8 cellular contexts compared by ENCODE assay signal in genomic region chr4:102826105-102826889, GRCh38. TPM values are rescaled to one million over a fixed set of nuclear protein-coding genes. Genes with fewer than 3 reads are reported as not detected.
DNase-seq lines count a peak whose midpoint lies in the region; ATAC-seq and TF ChIP-seq lines count a peak whose summit lies in the region.

No MANE protein-coding gene starts in this region.

- ATAC-seq in left cardiac atrium (no peak), HG02885 (IDR thresholded peaks at IDR 0.05; ENCODE audit: poor library complexity, unreplicated experiment) (no peak)

- H3K9me3 ChIP-seq in left ventricle myocardium inferior (replicated peaks) = no peaks in the 10 kb centered on the region
- H3K9me3 ChIP-seq in mesenchymal stem cell (ENCODE audit: control insufficient read depth, low read length) = no peaks in the 10 kb centered on the region

- H3K14ac ChIP-seq in mesenchymal stem cell (ENCODE audit: low read length in 2 of 2) = peak overlapping the region; percentile 51 to 97

- peaks cover 73% of the 10 kb centered on the region for H3K4me1 ChIP-seq in left ventricle myocardium inferior
- peaks cover 5% of the 10 kb centered on the region for H3K4me1 ChIP-seq in mesenchymal stem cell (ENCODE audit: control insufficient read depth, insufficient read depth, low read depth, low read length)

- H3K4ac ChIP-seq in mesenchymal stem cell (ENCODE audit: low read depth in 1 of 2, low read length in 2 of 2) = peak overlapping the region; percentile 19 to 72

- H2BK15ac ChIP-seq in mesenchymal stem cell (ENCODE audit: low read depth, poor library complexity, severe bottlenecking) = no peak overlapping the region

- no peak for TF ChIP-seq CTCF in left ventricle myocardium inferior (IDR thresholded peaks at IDR 0.05; ENCODE audit: borderline replicate concordance)
- TF ChIP-seq CTCF in astrocyte of the spinal cord (IDR thresholded peaks at IDR 0.05; ENCODE audit: low read depth, low read length) = no peak

- in situ Hi-C loops in astrocyte of the spinal cord (cut with HindIII; ENCODE audit: low sequenced_read_pairs) = no loop called here

- peak overlapping the region; percentile 99 for H3K9ac ChIP-seq in mesenchymal stem cell (ENCODE audit: low read length)

- peak overlapping the region; percentile 59 for H4K8ac ChIP-seq in mesenchymal stem cell (ENCODE audit: low read length)

- no peak overlapping the region for H2AFZ ChIP-seq in mesenchymal stem cell (ENCODE audit: low read depth, low read length)

- intact Hi-C loops in left ventricle myocardium inferior (cut with micrococcal nuclease) = no loop called here
- intact Hi-C loops in left cardiac atrium (cut with DNase I) = loop anchor here in 1 of 2 donors (2.0 kb wide), 1 partner anchor 43 kb away; the partner anchor contains the start of gene CISD2

- peak overlapping the region; percentile 41 for H4K91ac ChIP-seq in mesenchymal stem cell (ENCODE audit: low read length)

- H3K27me3 ChIP-seq in left ventricle myocardium inferior (ENCODE audit: low read depth) (no peaks in the 10 kb centered on the region), mesenchymal stem cell (ENCODE audit: control insufficient read depth in 1 of 2, insufficient read depth in 1 of 2, low read length in 2 of 2) (no peaks in the 10 kb centered on the region)

- peak overlapping the region; percentile 100 for H3K27ac ChIP-seq in left ventricle myocardium inferior (replicated peaks)
- peak overlapping the region; percentile 100 for H3K27ac ChIP-seq in mesenchymal stem cell (ENCODE audit: low read length, poor library complexity, severe bottlenecking)

- peak overlapping the region; percentile 100 for H2BK120ac ChIP-seq in mesenchymal stem cell (ENCODE audit: low read depth, low read length)

- no peaks in the 10 kb centered on the region for H3K79me1 ChIP-seq in mesenchymal stem cell (replicated peaks; ENCODE audit: low read length, poor library complexity, severe bottlenecking)

- H3K23ac ChIP-seq in mesenchymal stem cell (ENCODE audit: low read length in 2 of 2) = peak overlapping the region in 1 of 2 experiments; percentile 6

- no peak for DNase-seq in left ventricle myocardium inferior
- DNase-seq in left cardiac atrium = no peak
- no peak for DNase-seq in astrocyte of the spinal cord (ENCODE audit: low read depth, low spot score)
- DNase-seq in mesenchymal stem cell = no peak
- DNase-seq in DMS153 treated with DMSO at 0.1 percent for 48 hours (lab: John Stamatoyannopoulos, UW; ENCODE audit: unreplicated experiment) = no peak
- DNase-seq in NAMALWA (ENCODE audit: low spot score) = no peak
- DNase-seq in EL = no peak

- H3K4me3 ChIP-seq in left ventricle myocardium inferior (peak overlapping the region; percentile 97), astrocyte of the spinal cord (ENCODE audit: low read depth, low read length) (peak overlapping the region; percentile 79), mesenchymal stem cell (ENCODE audit: insufficient read depth in 1 of 2, low read depth in 1 of 2, low read length in 2 of 2) (peak overlapping the region; percentile 78 to 95)

- H2BK12ac ChIP-seq in mesenchymal stem cell (ENCODE audit: low read length in 2 of 2) = no peak overlapping the region

- peak overlapping the region; percentile 98 to 100 for H3K18ac ChIP-seq in mesenchymal stem cell (ENCODE audit: low read depth in 1 of 2, low read length in 2 of 2)

- H2AK5ac ChIP-seq in mesenchymal stem cell (ENCODE audit: low read length, severe bottlenecking) = peak overlapping the region; percentile 15

- H2BK5ac ChIP-seq in mesenchymal stem cell (ENCODE audit: low read depth, low read length, poor library complexity, severe bottlenecking) = peak overlapping the region; percentile 100

- WGBS in mesenchymal stem cell = under 1% methylated on average over 38 of the region's 38 CpGs

- peak overlapping the region; percentile 52 for H3K4me2 ChIP-seq in mesenchymal stem cell (ENCODE audit: low read length, poor library complexity, severe bottlenecking)

- peaks cover 10% of the 10 kb centered on the region for H3K36me3 ChIP-seq in left ventricle myocardium inferior
- H3K36me3 ChIP-seq in mesenchymal stem cell (ENCODE audit: control insufficient read depth in 1 of 2, insufficient read depth in 2 of 2, low read depth in 1 of 2, low read length in 2 of 2) = peaks cover 0 to 10% of the 10 kb centered on the region in 2 experiments

RNA-seq across cellular contexts. Expression of gene UBE2D3, which starts 1.1 kb away (rescaled TPM):
- total RNA-seq in left ventricle myocardium inferior (251 TPM), left cardiac atrium (100 to 1,000 TPM; 233 to 294 TPM)
- 603 TPM for polyA plus RNA-seq in mesenchymal stem cell (2013, experiment 1 of 2)
- 627 TPM for polyA plus RNA-seq in mesenchymal stem cell (2013, experiment 2 of 2)

RNA-seq across cellular contexts. Expression of gene CISD2, which starts 42.5 kb away (rescaled TPM):
- total RNA-seq in left ventricle myocardium inferior (17.1 TPM), left cardiac atrium (10 to 100 TPM; 18.5 to 20.0 TPM)
- polyA plus RNA-seq in mesenchymal stem cell (2013, experiment 1 of 2) = 39.9 TPM
- polyA plus RNA-seq in mesenchymal stem cell (2013, experiment 2 of 2) = 43.0 TPM
